Comparison of ENCODE assay signal across 18 cellular contexts in the genomic region with DNA sequence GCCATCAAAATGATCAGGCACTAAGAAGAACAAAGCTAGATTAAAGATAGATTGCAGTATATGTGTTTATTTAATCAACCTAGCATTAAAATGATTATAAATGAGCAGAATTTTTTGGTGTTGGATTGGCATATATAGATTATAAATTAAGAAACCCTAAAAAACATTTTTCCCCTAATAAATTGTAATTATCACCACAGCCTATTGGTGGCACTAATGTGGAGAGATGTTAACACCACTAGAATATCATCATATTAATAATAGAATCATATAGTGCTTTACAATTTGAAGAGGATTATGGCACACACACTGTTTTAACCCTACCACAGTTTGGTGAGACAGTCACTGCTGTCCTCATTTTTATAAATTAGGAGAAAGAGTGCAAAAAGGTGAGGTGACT.
A peak's percentile ranks its signal among the peaks of the same experiment; 100 is the strongest.
DNase-seq lines count a peak whose midpoint lies in the region; ATAC-seq, FAIRE-seq and TF ChIP-seq lines count a peak whose summit lies in the region.
"Had no signal": no experiment of that assay in that cellular context is flagged by ENCODE, and none has a peak within 500 bp of the region (broad histone marks: within the 10 kb centered on the region; RNA-seq: fewer than 3 reads in every experiment).

No MANE protein-coding gene starts in this region.

- H3K9me3 ChIP-seq in cardiac muscle cell (ENCODE audit: low read depth) (peaks cover 4% of the 10 kb centered on the region), endothelial cell of umbilical vein (replicated peaks; ENCODE audit: control insufficient read depth, insufficient read depth, low read length) (no peaks in the 10 kb centered on the region)
- H3K9me3 ChIP-seq: right atrium auricular region had no signal

- dilution Hi-C loops in endothelial cell of umbilical vein (cut with MboI; ENCODE audit: extremely low pct_ligation_motif_present, low sequenced_read_pairs): no loop called here

- no peaks in the 10 kb centered on the region for H3K79me2 ChIP-seq in endothelial cell of umbilical vein (ENCODE audit: control insufficient read depth, insufficient read depth, low read length)

- H3K36me3 ChIP-seq in cardiac muscle cell (no peaks in the 10 kb centered on the region), endothelial cell of umbilical vein (ENCODE audit: control insufficient read depth in 2 of 2, extremely low read depth in 1 of 2, insufficient read depth in 2 of 2, low read length in 2 of 2) (no peaks in the 10 kb centered on the region)
- H3K36me3 ChIP-seq: right atrium auricular region had no signal

- H2AFZ ChIP-seq in endothelial cell of umbilical vein (ENCODE audit: low read depth, low read length): no peak overlapping the region

- no peaks in the 10 kb centered on the region for H3K9me1 ChIP-seq in endothelial cell of umbilical vein (replicated peaks; ENCODE audit: control insufficient read depth, extremely low read depth, insufficient read depth, low read length)

- no peak for FAIRE-seq in endothelial cell of umbilical vein (lab: Jason Lieb, UNC)
- FAIRE-seq in GM12891 (lab: Jason Lieb, UNC): no peak
- FAIRE-seq: bronchial epithelial cell, GM12892, K562 had no signal

- no peak overlapping the region for H3K9ac ChIP-seq in endothelial cell of umbilical vein (replicated peaks; ENCODE audit: extremely low read depth, insufficient read depth, low read length)

- H3K4me3 ChIP-seq in cardiac muscle cell: no peak overlapping the region
- no peak overlapping the region for H3K4me3 ChIP-seq in endothelial cell of umbilical vein (replicated peaks in 1 of 3; ENCODE audit: insufficient read depth in 1 of 3, low read depth in 1 of 3, low read length in 3 of 3)
- H3K4me3 ChIP-seq: K562, right atrium auricular region had no signal

- no peak for ATAC-seq in Right ventricle myocardium superior (ENCODE audit: poor library complexity)
- ATAC-seq in HG02642 (IDR thresholded peaks at IDR 0.05; ENCODE audit: poor library complexity, unreplicated experiment): no peak
- ATAC-seq: K562 had no signal

- CTCF ChIA-PET in endothelial cell of umbilical vein (lab: Charles Lee): interaction anchor here (0.8 to 3.8 kb wide), 9 partner anchors 13 to 639 kb away, joined by 3 to 20 read pairs (median 4); no protein-coding TSS in a partner anchor

- peak; percentile 33 for TF ChIP-seq CTCF in cardiac muscle cell (IDR thresholded peaks at IDR 0.05; ENCODE audit: low read depth, low read length)
- TF ChIP-seq CTCF in endothelial cell of umbilical vein (IDR thresholded peaks at IDR 0.05; ENCODE audit: extremely low read depth in 1 of 2, insufficient read depth in 1 of 2, low read depth in 1 of 2, low read length in 2 of 2): no peak

- no peaks in the 10 kb centered on the region for H3K4me1 ChIP-seq in cardiac muscle cell (ENCODE audit: low read depth)
- no peaks in the 10 kb centered on the region for H3K4me1 ChIP-seq in endothelial cell of umbilical vein (ENCODE audit: control insufficient read depth, extremely low read depth, insufficient read depth, low read length)
- H3K4me1 ChIP-seq: right atrium auricular region had no signal

- DNase-seq in cardiac muscle cell (ENCODE audit: low read depth in 1 of 2, low spot score in 1 of 2): no peak
- no peak for DNase-seq in Right ventricle myocardium superior
- DNase-seq in NAMALWA (ENCODE audit: low spot score): peak; percentile 20
- DNase-seq in endothelial cell of umbilical vein (ENCODE audit: low read depth, low spot score): peak; percentile 13
- DNase-seq in NCI-H82 (lab: John Stamatoyannopoulos, UW): no peak
- DNase-seq in kidney glomerular epithelial cell (lab: John Stamatoyannopoulos, UW): no peak
- no peak for DNase-seq in GM12891 (ENCODE audit: insufficient read length, low spot score)
- DNase-seq: activated CD8-positive, alpha-beta memory T cell treated with anti-CD3 and anti-CD28 coated beads for 24 hours; activated naive CD8-positive, alpha-beta T cell treated with anti-CD3 and anti-CD28 coated beads, Interleukin-2, amount 10 ng/mL, durations not matched to agents 7 days and 5 days; NCI-H1417; NK-92 treated with Interleukin-12 subunit alpha and Interleukin-12 subunit beta, amount 100 ng/mL, for 24 hours; T-helper 1 cell; trophoblast cell had no signal

- intact Hi-C loops in Right ventricle myocardium superior (cut with DNase I): loop anchor here (10.0 kb wide), 1 partner anchor 115 kb away; the partner anchor contains the start of gene RND3
- intact Hi-C loops in endothelial cell of umbilical vein (cut with micrococcal nuclease): no loop called here

- no peak for TF ChIP-seq POLR2A in endothelial cell of umbilical vein (IDR thresholded peaks at IDR 0.05; ENCODE audit: low read depth, low read length)
- no peak for TF ChIP-seq POLR2A in GM12891 (IDR thresholded peaks at IDR 0.05; ENCODE audit: low read depth, low read length)

- H3K27ac ChIP-seq in cardiac muscle cell (no peak overlapping the region), endothelial cell of umbilical vein (ENCODE audit: insufficient read depth, low read depth, low read length) (no peak overlapping the region)
- H3K27ac ChIP-seq: right atrium auricular region had no signal

- H3K27me3 ChIP-seq in cardiac muscle cell: no peaks in the 10 kb centered on the region
- no peaks in the 10 kb centered on the region for H3K27me3 ChIP-seq in endothelial cell of umbilical vein (ENCODE audit: control insufficient read depth in 2 of 2, insufficient read depth in 2 of 2, low read length in 2 of 2)
- H3K27me3 ChIP-seq: right atrium auricular region had no signal

- BruUV-seq in endothelial cell of umbilical vein (replicated peaks; lab: Mats Ljungman, UMichigan): no TSS peak

- no peaks in the 10 kb centered on the region for H4K20me1 ChIP-seq in endothelial cell of umbilical vein (replicated peaks; ENCODE audit: control insufficient read depth, extremely low read depth, insufficient read depth, low read length)

- H3K4me2 ChIP-seq in endothelial cell of umbilical vein (ENCODE audit: insufficient read depth, low read length): no peak overlapping the region

- POLR2A ChIA-PET in endothelial cell of umbilical vein (lab: Charles Lee): no interaction called here

TF ChIP-seq in endothelial cell of umbilical vein, 7 proteins besides CTCF, POLR2A, EP300 and RAD21:
- TF ChIP-seq POLR2AphosphoS5 (IDR thresholded peaks at IDR 0.05; ENCODE audit: insufficient read depth, low read depth, low read length) (no peak), JUN (IDR thresholded peaks at IDR 0.05; ENCODE audit: borderline replicate concordance, insufficient read depth, insufficient read length, low read depth) (no peak), FOS (IDR thresholded peaks at IDR 0.05; ENCODE audit: borderline replicate concordance, insufficient read depth, low read length) (no peak), MYC (IDR thresholded peaks at IDR 0.05; ENCODE audit: low read depth, low read length) (no peak), GATA2 (IDR thresholded peaks at IDR 0.05; ENCODE audit: insufficient read depth, insufficient read length, low read depth, low read length) (no peak), EZH2 (IDR thresholded peaks at IDR 0.05; ENCODE audit: borderline replicate concordance, low read depth, low read length, severe bottlenecking) (no peak), MAX (IDR thresholded peaks at IDR 0.05; ENCODE audit: insufficient read depth, insufficient read length) (no peak)

TF ChIP-seq in GM12891, 5 proteins besides CTCF, POLR2A, EP300 and RAD21:
- no peak for TF ChIP-seq POU2F2 (IDR thresholded peaks at IDR 0.05; ENCODE audit: low read depth, low read length)
- no peak for TF ChIP-seq TAF1 (IDR thresholded peaks at IDR 0.05; ENCODE audit: low read depth, low read length)
- TF ChIP-seq PAX5 (IDR thresholded peaks at IDR 0.05; ENCODE audit: insufficient read depth, low read length, severe bottlenecking): no peak
- TF ChIP-seq POLR2AphosphoS5 (IDR thresholded peaks at IDR 0.05; ENCODE audit: low read depth, low read length): no peak
- TF ChIP-seq SPI1 (IDR thresholded peaks at IDR 0.05; ENCODE audit: low read depth, low read length): no peak

Comparison
In these comparisons a context has a peak if more than half of its experiments do, and no peak if none do; other contexts are left out.
1. DNase-seq: peak in NAMALWA (single experiment) and endothelial cell of umbilical vein (single experiment); none in cardiac muscle cell (0 of 2), Right ventricle myocardium superior (single experiment), NCI-H82 (single experiment), kidney glomerular epithelial cell (single experiment) and GM12891 (single experiment).